10 cellular contexts compared by ENCODE assay signal in genomic region chr7:21364838-21365267, GRCh38.
DNase-seq lines count a peak whose midpoint lies in the region; ATAC-seq and TF ChIP-seq lines count a peak whose summit lies in the region.
"Had no signal": no experiment of that assay in that cellular context is flagged by ENCODE, and none has a peak within 500 bp of the region (broad histone marks: within the 10 kb centered on the region; RNA-seq: fewer than 3 reads in every experiment).

No MANE protein-coding gene starts in this region.

- no peak for TF ChIP-seq POLR2A in esophagus squamous epithelium (IDR thresholded peaks at IDR 0.05)

- whole genome bisulfite sequencing in esophagus squamous epithelium, 2 donors, result 55 to 67% methylated on average over 2 of the region's 2 CpGs

- TF ChIP-seq CTCF in GM06990 (IDR thresholded peaks at IDR 0.05; ENCODE audit: insufficient read depth, low read length, poor library complexity, severe bottlenecking) (no peak), esophagus squamous epithelium (IDR thresholded peaks at IDR 0.05) (no peak)

- no peaks in the 10 kb centered on the region for H3K27me3 ChIP-seq in GM06990 (replicated peaks; ENCODE audit: control insufficient read depth, insufficient read depth, low read length)
- peaks cover 0 to 9% (median 0%) of the 10 kb centered on the region in 4 donors for H3K27me3 ChIP-seq in esophagus squamous epithelium

- peak; percentile 46 for DNase-seq in GM06990 (ENCODE audit: extremely low read depth, insufficient read length)
- peak; percentile 50 for DNase-seq in NCI-H226
- no peak for DNase-seq in NK-92 (lab: John Stamatoyannopoulos, UW; ENCODE audit: unreplicated experiment)
- DNase-seq in NCI-H1930 (lab: John Stamatoyannopoulos, UW), result no peak
- DNase-seq in SKM-1 (lab: John Stamatoyannopoulos, UW; ENCODE audit: unreplicated experiment), result no peak
- DNase-seq in esophagus squamous epithelium (lab: John Stamatoyannopoulos, UW), result no peak
- DNase-seq: CD4-positive, CD25-positive, alpha-beta regulatory T cell; NCI-H510A treated with DMSO at 0.1 percent for 48 hours had no signal

- no peak overlapping the region for H3K27ac ChIP-seq in esophagus squamous epithelium

- intact Hi-C loops in esophagus squamous epithelium (cut with DNase I), result no loop called here

- ATAC-seq in GM19025 (IDR thresholded peaks at IDR 0.05; ENCODE audit: low read depth, unreplicated experiment), result peak; percentile 70
- ATAC-seq in HG02840 (IDR thresholded peaks at IDR 0.05; ENCODE audit: low FRiP score, unreplicated experiment), result peak; percentile 66

- H3K4me3 ChIP-seq in GM06990 (replicated peaks; ENCODE audit: low read depth, low read length) (no peak overlapping the region), esophagus squamous epithelium (no peak overlapping the region)

- H3K36me3 ChIP-seq in GM06990 (ENCODE audit: control insufficient read depth, insufficient read depth, low read length) (no peaks in the 10 kb centered on the region), esophagus squamous epithelium (no peaks in the 10 kb centered on the region)

- H3K4me1 ChIP-seq in esophagus squamous epithelium, result no peaks in the 10 kb centered on the region

- no peaks in the 10 kb centered on the region for H3K9me3 ChIP-seq in esophagus squamous epithelium

Comparison
In these comparisons a context has a peak if more than half of its experiments do, and no peak if none do; other contexts are left out.
1. DNase-seq: peak in GM06990 (single experiment) and NCI-H226 (single experiment); none in NK-92 (single experiment), NCI-H1930 (0 of 2), SKM-1 (single experiment) and esophagus squamous epithelium (single experiment).